In the genomic region with DNA sequence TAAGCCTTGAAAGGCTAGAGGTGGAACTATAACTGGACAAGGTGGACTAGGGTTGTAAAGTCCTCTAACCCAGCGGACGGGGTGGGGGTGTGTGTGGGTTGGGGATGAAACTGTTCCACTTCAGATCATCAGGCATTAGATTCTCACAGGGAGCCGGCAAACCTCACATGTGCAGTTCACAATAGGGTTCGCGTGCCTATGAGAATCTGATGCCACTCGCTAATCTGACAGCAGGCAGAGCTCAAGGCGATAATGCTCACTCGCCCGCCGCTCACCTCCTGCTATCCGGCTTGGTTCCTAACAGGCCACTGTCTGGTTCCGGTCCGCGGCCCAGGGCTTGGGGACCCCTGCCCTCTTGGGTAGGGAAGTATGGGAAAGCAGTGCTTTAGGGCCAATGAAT, we compare ENCODE assay signal across 8 cellular contexts. TPM values are rescaled to one million over a fixed set of nuclear protein-coding genes. Genes with fewer than 3 reads are reported as not detected.
DNase-seq lines count a peak whose midpoint lies in the region; ATAC-seq, FAIRE-seq and TF ChIP-seq lines count a peak whose summit lies in the region.

No MANE protein-coding gene starts in this region.

- H4K20me1 ChIP-seq in OCI-LY3 (ENCODE audit: insufficient read depth, low read length) (no peaks in the 10 kb centered on the region), HepG2 (ENCODE audit: insufficient read depth, low read length) (no peaks in the 10 kb centered on the region)

- peaks cover 16% of the 10 kb centered on the region for H3K4me1 ChIP-seq in OCI-LY3 (ENCODE audit: low read length)
- H3K4me1 ChIP-seq in ascending aorta = peaks cover 7 to 13% of the 10 kb centered on the region in 2 donors
- peaks cover 40% of the 10 kb centered on the region for H3K4me1 ChIP-seq in HepG2 (ENCODE audit: insufficient read depth, low read length)
- peaks cover 3 to 29% (median 23%) of the 10 kb centered on the region in 5 donors for H3K4me1 ChIP-seq in subcutaneous abdominal adipose tissue (ENCODE audit: control insufficient read depth in 5 of 5, insufficient read depth in 5 of 5, low read length in 5 of 5)

- no peak overlapping the region for H2AFZ ChIP-seq in OCI-LY3 (ENCODE audit: low read depth, low read length)
- no peak overlapping the region for H2AFZ ChIP-seq in HepG2 (ENCODE audit: low read length)

- H3K4me2 ChIP-seq in OCI-LY3 (ENCODE audit: low read length) (peak overlapping the region; percentile 77), HepG2 (ENCODE audit: low read depth, low read length) (peak overlapping the region; percentile 84)

- peaks cover 18% of the 10 kb centered on the region for H3K36me3 ChIP-seq in OCI-LY3 (replicated peaks; ENCODE audit: low read depth, low read length)
- H3K36me3 ChIP-seq in ascending aorta = peaks cover 11 to 19% of the 10 kb centered on the region in 2 donors
- H3K36me3 ChIP-seq in HepG2 (replicated peaks in 1 of 2; ENCODE audit: control insufficient read depth in 1 of 2, insufficient read depth in 2 of 2, low read length in 2 of 2) = peaks cover 0 to 24% of the 10 kb centered on the region in 2 experiments; a peak in 4 of 5 replicates
- H3K36me3 ChIP-seq in subcutaneous abdominal adipose tissue (ENCODE audit: control insufficient read depth in 5 of 5, insufficient read depth in 5 of 5, low read length in 5 of 5) = peaks cover 12 to 32% (median 31%) of the 10 kb centered on the region in 5 donors

- H3K27ac ChIP-seq in OCI-LY3 (ENCODE audit: low read length) = peak overlapping the region; percentile 70
- H3K27ac ChIP-seq in ascending aorta = peak overlapping the region; percentile 83 to 88
- peak overlapping the region; percentile 81 for H3K27ac ChIP-seq in HepG2 (ENCODE audit: extremely low read length, insufficient read depth, low read length)
- H3K27ac ChIP-seq in subcutaneous abdominal adipose tissue (ENCODE audit: low read depth, low read length) = peak overlapping the region; percentile 93

- intact Hi-C loops in ascending aorta (cut with DNase I) (loop anchor here (1.0 to 10.0 kb wide), 8 partner anchors 42 to 1938 kb away; a partner anchor contains a TSS), HepG2 (cut with micrococcal nuclease; ENCODE audit: unreplicated experiment) (loop anchor here (5.0 kb wide), 1 partner anchor 85 kb away; no protein-coding TSS in a partner anchor)

- BruUV-seq in HepG2 (replicated peaks; lab: Mats Ljungman, UMichigan) = no TSS peak

- TF ChIP-seq EP300 in HepG2 (IDR thresholded peaks at IDR 0.05; ENCODE audit: low read depth in 2 of 2, low read length in 2 of 2) (no peak), HepG2 (CRISPR knock-in tag; IDR thresholded peaks at IDR 0.05; ENCODE audit: borderline replicate concordance) (no peak)

- peak overlapping the region; percentile 96 for H3K4me3 ChIP-seq in OCI-LY3 (ENCODE audit: low read length)
- peak overlapping the region; percentile 70 to 76 for H3K4me3 ChIP-seq in ascending aorta
- peak overlapping the region; percentile 72 to 83 (median 81) for H3K4me3 ChIP-seq in HepG2 (replicated peaks in 1 of 3; ENCODE audit: insufficient read depth in 1 of 3, low read depth in 2 of 3, low read length in 3 of 3)
- peak overlapping the region; percentile 76 to 100 (median 92) for H3K4me3 ChIP-seq in subcutaneous abdominal adipose tissue (ENCODE audit: low read depth in 1 of 5, low read length in 5 of 5)

- TF ChIP-seq POLR2A in GM12892 (IDR thresholded peaks at IDR 0.05; ENCODE audit: low read depth, low read length) (no peak), HepG2 (IDR thresholded peaks at IDR 0.05; ENCODE audit: insufficient read depth in 1 of 2, low read depth in 2 of 2, low read length in 2 of 2) (no peak)

- no peak for TF ChIP-seq CTCF in OCI-LY3 (IDR thresholded peaks at IDR 0.05; ENCODE audit: low read depth, low read length)
- no peak for TF ChIP-seq CTCF in ascending aorta (IDR thresholded peaks at IDR 0.05)
- no peak for TF ChIP-seq CTCF in HepG2 (CRISPR knock-in tag; IDR thresholded peaks at IDR 0.05)

- in situ Hi-C loops in HepG2 (cut with HindIII; ENCODE audit: extremely low pct_ligation_motif_present, low pct_unique_long_range_greater_than_20kb) = no loop called here

- WGBS in HepG2 (ENCODE audit: low lambda C conversion rate) = 7% methylated on average over 11 of the region's 14 CpGs

- H3K27me3 ChIP-seq in OCI-LY3 (ENCODE audit: low read depth, low read length) (no peaks in the 10 kb centered on the region), ascending aorta (no peaks in the 10 kb centered on the region), HepG2 (ENCODE audit: control insufficient read depth in 1 of 2, insufficient read depth in 2 of 2, low read length in 2 of 2) (no peaks in the 10 kb centered on the region; a peak in 1 of 5 replicates), subcutaneous abdominal adipose tissue (ENCODE audit: control insufficient read depth in 5 of 5, insufficient read depth in 4 of 5, low read length in 5 of 5) (no peaks in the 10 kb centered on the region)

- TF ChIP-seq RAD21 in HepG2 (CRISPR knock-in tag; IDR thresholded peaks at IDR 0.05) = no peak

- CTCF ChIA-PET in HepG2 (lab: Yijun Ruan, JAX; ENCODE audit: low intra/inter-chr PET ratio, low total read pairs) = no interaction called here

- peak overlapping the region; percentile 90 for H3K9ac ChIP-seq in OCI-LY3 (ENCODE audit: low read length)
- peak overlapping the region; percentile 87 for H3K9ac ChIP-seq in HepG2 (ENCODE audit: insufficient read depth, low read depth, low read length)
- H3K9ac ChIP-seq in subcutaneous abdominal adipose tissue (ENCODE audit: low read length in 5 of 5) = peak overlapping the region in 4 of 5 donors; percentile 86 to 92 (median 92)

- ATAC-seq in HepG2 (peak; percentile 32), HG03135 (IDR thresholded peaks at IDR 0.05; ENCODE audit: unreplicated experiment) (no peak)

- H3K79me2 ChIP-seq in OCI-LY3 (ENCODE audit: low read length) (peaks cover 56% of the 10 kb centered on the region), HepG2 (ENCODE audit: insufficient read depth, low read length) (peaks cover 55% of the 10 kb centered on the region)

- H3K9me3 ChIP-seq in OCI-LY3 (ENCODE audit: insufficient read depth, low read length) (no peaks in the 10 kb centered on the region), ascending aorta (no peaks in the 10 kb centered on the region), HepG2 (ENCODE audit: low read length) (no peaks in the 10 kb centered on the region), subcutaneous abdominal adipose tissue (ENCODE audit: control insufficient read depth in 5 of 5, low read length in 5 of 5) (no peaks in the 10 kb centered on the region)

- POLR2A ChIA-PET in HepG2 (lab: Yijun Ruan, JAX) = interaction anchor here (0.6 kb wide), 1 partner anchor 85 kb away, joined by 3 read pairs; no protein-coding TSS in a partner anchor

- peak; percentile 57 for FAIRE-seq in GM12892 (lab: Jason Lieb, UNC)
- no peak for FAIRE-seq in HepG2 (lab: Jason Lieb, UNC)

- DNase-seq in GM12892 (ENCODE audit: insufficient read length) = no peak
- no peak for DNase-seq in ascending aorta (ENCODE audit: low spot score in 2 of 2)
- no peak for DNase-seq in HepG2 (ENCODE audit: low spot score)
- DNase-seq in NCI-H187 treated with DMSO at 0.1 percent for 48 hours (lab: John Stamatoyannopoulos, UW) = no peak
- no peak for DNase-seq in AG08395 (ENCODE audit: low spot score)

RNA-seq across cellular contexts. Expression of a gene that starts 1.0 kb away (rescaled TPM):
- polyA plus RNA-seq in GM12892 (2012; ENCODE audit: missing spikeins) = 13.4 TPM
- total RNA-seq in ascending aorta (16.6 TPM), HepG2 (2016; rRNA removed; fragmentation: Illumina TruSeq; extraction: Trizol) (46.9 and 69.3 TPM in 2 replicates)
- total RNA-seq in HepG2 (2016; cell fraction: cytosol; rRNA removed; fragmentation: Illumina TruSeq; extraction: Trizol; ENCODE audit: low read depth) = 5.5 and 7.0 TPM in 2 replicates
- 46.1 and 69.2 TPM in 2 replicates for total RNA-seq in HepG2 (2016; cell fraction: insoluble cytoplasmic fraction; rRNA removed; fragmentation: Illumina TruSeq; extraction: Trizol)
- 19.6 and 23.2 TPM in 2 replicates for total RNA-seq in HepG2 (2016; cell fraction: membrane; rRNA removed; fragmentation: Illumina TruSeq; extraction: Trizol)
- total RNA-seq in HepG2 (2016; cell fraction: nucleus; rRNA removed; fragmentation: Illumina TruSeq; extraction: Trizol) = 69.4 and 73.7 TPM in 2 replicates
- 56.8 and 61.3 TPM in 2 replicates for polyA plus RNA-seq in HepG2 (2011; rRNA removed)
- polyA plus RNA-seq in HepG2 (2011; cell fraction: cytosol; rRNA removed) = 37.8 and 56.8 TPM in 2 replicates
- polyA plus RNA-seq in HepG2 (2011; cell fraction: nucleus; rRNA removed) = 18.0 and 23.0 TPM in 2 replicates
- polyA plus RNA-seq in HepG2 (2012) = 99.8 and 100 TPM in 2 replicates
- 5.5 and 6.1 TPM in 2 replicates for polyA plus RNA-seq in HepG2 (2016; cell fraction: cytosol; fragmentation: Illumina TruSeq; extraction: Trizol; ENCODE audit: low read depth)
- 41.5 and 42.1 TPM in 2 replicates for polyA plus RNA-seq in HepG2 (2016; cell fraction: insoluble cytoplasmic fraction; fragmentation: Illumina TruSeq; extraction: Trizol; ENCODE audit: low read depth)
- 12.8 and 13.4 TPM in 2 replicates for polyA plus RNA-seq in HepG2 (2016; cell fraction: membrane; fragmentation: Illumina TruSeq; extraction: Trizol; ENCODE audit: low read depth)
- polyA plus RNA-seq in HepG2 (2016; cell fraction: nucleus; fragmentation: Illumina TruSeq; extraction: Trizol; ENCODE audit: insufficient read depth, low read depth) = 61.4 and 69.1 TPM in 2 replicates
- polyA minus RNA-seq in HepG2 (2011; rRNA and poly(A)+ RNA removed; ENCODE audit: low replicate concordance) = 18.3 and 32.9 TPM in 2 replicates
- 32.7 and 42.3 TPM in 2 replicates for polyA minus RNA-seq in HepG2 (2011; cell fraction: cytosol; rRNA and poly(A)+ RNA removed)
- 15.5 and 28.8 TPM in 2 replicates for polyA minus RNA-seq in HepG2 (2011; cell fraction: nucleus; rRNA and poly(A)+ RNA removed)

RNA-seq across cellular contexts. Expression of a gene that starts 42.6 kb away (rescaled TPM):
- 13.8 TPM for polyA plus RNA-seq in GM12892 (2012; ENCODE audit: missing spikeins)
- total RNA-seq in ascending aorta (54.6 TPM), HepG2 (2016; rRNA removed; fragmentation: Illumina TruSeq; extraction: Trizol) (30.3 and 44.3 TPM in 2 replicates)
- 6.8 and 7.5 TPM in 2 replicates for total RNA-seq in HepG2 (2016; cell fraction: cytosol; rRNA removed; fragmentation: Illumina TruSeq; extraction: Trizol; ENCODE audit: low read depth)
- total RNA-seq in HepG2 (2016; cell fraction: insoluble cytoplasmic fraction; rRNA removed; fragmentation: Illumina TruSeq; extraction: Trizol) = 30.4 and 46.1 TPM in 2 replicates
- 24.6 and 29.0 TPM in 2 replicates for total RNA-seq in HepG2 (2016; cell fraction: membrane; rRNA removed; fragmentation: Illumina TruSeq; extraction: Trizol)
- total RNA-seq in HepG2 (2016; cell fraction: nucleus; rRNA removed; fragmentation: Illumina TruSeq; extraction: Trizol) = 22.5 and 27.6 TPM in 2 replicates
- 8.0 and 9.6 TPM in 2 replicates for polyA plus RNA-seq in HepG2 (2011; rRNA removed)
- polyA plus RNA-seq in HepG2 (2011; cell fraction: cytosol; rRNA removed) = 3.3 and 5.6 TPM in 2 replicates
- 4.2 and 5.5 TPM in 2 replicates for polyA plus RNA-seq in HepG2 (2011; cell fraction: nucleus; rRNA removed)
- 11.6 and 13.1 TPM in 2 replicates for polyA plus RNA-seq in HepG2 (2012)
- 2.9 and 3.7 TPM in 2 replicates for polyA plus RNA-seq in HepG2 (2016; cell fraction: cytosol; fragmentation: Illumina TruSeq; extraction: Trizol; ENCODE audit: low read depth)
- polyA plus RNA-seq in HepG2 (2016; cell fraction: insoluble cytoplasmic fraction; fragmentation: Illumina TruSeq; extraction: Trizol; ENCODE audit: low read depth) = 33.0 and 35.1 TPM in 2 replicates
- polyA plus RNA-seq in HepG2 (2016; cell fraction: membrane; fragmentation: Illumina TruSeq; extraction: Trizol; ENCODE audit: low read depth) = 12.8 and 13.9 TPM in 2 replicates
- 27.5 and 30.3 TPM in 2 replicates for polyA plus RNA-seq in HepG2 (2016; cell fraction: nucleus; fragmentation: Illumina TruSeq; extraction: Trizol; ENCODE audit: insufficient read depth, low read depth)
- polyA minus RNA-seq in HepG2 (2011; rRNA and poly(A)+ RNA removed; ENCODE audit: low replicate concordance) = 3.2 and 11.7 TPM in 2 replicates
- 7.4 and 9.3 TPM in 2 replicates for polyA minus RNA-seq in HepG2 (2011; cell fraction: cytosol; rRNA and poly(A)+ RNA removed)
- 14.3 and 18.0 TPM in 2 replicates for polyA minus RNA-seq in HepG2 (2011; cell fraction: nucleus; rRNA and poly(A)+ RNA removed)
